10 cellular contexts compared by ENCODE assay signal in the genomic region with DNA sequence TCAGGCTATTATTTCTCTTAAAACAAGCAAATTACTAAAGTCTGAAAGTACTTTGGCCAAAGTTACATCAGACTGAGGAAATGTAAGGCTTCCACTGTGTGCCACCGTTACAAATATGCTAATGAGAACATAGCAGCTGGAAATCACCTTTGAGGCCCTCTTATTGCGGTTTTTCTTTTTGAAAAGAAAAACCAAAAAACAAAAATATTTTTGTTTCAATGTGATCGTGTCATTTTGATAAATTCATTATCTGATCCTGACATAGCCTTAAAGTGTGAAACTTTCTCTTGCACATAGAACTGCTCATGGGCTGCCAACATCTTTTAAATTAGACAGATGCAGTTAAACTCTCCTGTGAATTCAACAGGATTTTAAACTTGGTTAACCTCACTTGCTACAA.
DNase-seq lines count a peak whose midpoint lies in the region; ATAC-seq and TF ChIP-seq lines count a peak whose summit lies in the region.
"Had no signal": no experiment of that assay in that cellular context is flagged by ENCODE, and none has a peak within 500 bp of the region (broad histone marks: within the 10 kb centered on the region; RNA-seq: fewer than 3 reads in every experiment).

No MANE protein-coding gene starts in this region.

- H3K36me3 ChIP-seq in WERI-Rb-1: no peaks in the 10 kb centered on the region
- H3K36me3 ChIP-seq: upper lobe of right lung had no signal

- no peaks in the 10 kb centered on the region for H3K9me3 ChIP-seq in WERI-Rb-1 (ENCODE audit: severe bottlenecking)
- H3K9me3 ChIP-seq: upper lobe of right lung had no signal

- H3K27me3 ChIP-seq in WERI-Rb-1 (ENCODE audit: insufficient read depth, low read depth, severe bottlenecking): no peaks in the 10 kb centered on the region
- H3K27me3 ChIP-seq: upper lobe of right lung had no signal

- TF ChIP-seq CTCF in WERI-Rb-1 (IDR thresholded peaks at IDR 0.05; ENCODE audit: low read depth, low read length): no peak

- H3K27ac ChIP-seq in WERI-Rb-1: no peak overlapping the region
- H3K27ac ChIP-seq: upper lobe of right lung had no signal

- no peak overlapping the region for H3K4me3 ChIP-seq in WERI-Rb-1 (ENCODE audit: low read depth, low read length)
- H3K4me3 ChIP-seq: upper lobe of right lung had no signal

- ATAC-seq in GM18511 (IDR thresholded peaks at IDR 0.05; ENCODE audit: unreplicated experiment): peak; percentile 34
- peak; percentile 32 for ATAC-seq in GM21515 (IDR thresholded peaks at IDR 0.05; ENCODE audit: unreplicated experiment)
- ATAC-seq in HG03442 (IDR thresholded peaks at IDR 0.05; ENCODE audit: unreplicated experiment): peak; percentile 25
- ATAC-seq: left colon, upper lobe of right lung had no signal

- DNase-seq in central memory CD4-positive, alpha-beta T cell: peak; percentile 64
- DNase-seq in HUDEP-2 (lab: John Stamatoyannopoulos, UW; ENCODE audit: unreplicated experiment in 76 of 76) (no peak), WERI-Rb-1 (no peak), GDM1 (lab: John Stamatoyannopoulos, UW) (no peak), dedifferentiated amniotic fluid mesenchymal stem cell (ENCODE audit: extremely low spot score) (no peak)
- DNase-seq: left colon, upper lobe of right lung had no signal
